ENCODE assay signal across 3 cellular contexts in the genomic region with DNA sequence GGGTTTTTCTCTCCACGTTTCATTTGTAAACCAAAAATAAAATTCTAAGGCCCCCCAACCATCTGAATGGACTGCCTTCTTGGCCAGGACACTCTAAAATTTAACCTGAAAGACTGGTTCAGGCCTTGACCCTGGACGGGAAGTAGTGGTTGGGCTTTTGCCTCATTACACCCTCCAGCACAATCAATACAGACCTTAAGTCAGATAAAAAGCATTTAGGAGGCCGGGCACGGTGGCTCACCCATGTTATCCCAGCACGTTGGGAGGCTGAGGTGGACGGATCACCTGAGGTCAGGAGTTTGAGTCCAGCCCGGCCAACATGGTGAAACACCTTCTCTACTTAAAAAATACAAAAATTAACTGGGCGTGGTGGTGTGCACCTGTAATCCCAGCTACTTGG.
"Had no signal": no experiment of that assay in that cellular context is flagged by ENCODE, and none has a peak within 500 bp of the region (broad histone marks: within the 10 kb centered on the region; RNA-seq: fewer than 3 reads in every experiment).

No MANE protein-coding gene starts in this region.

- DNase-seq: IMR-90, KBM-7, KG1 had no signal
